Comparison of ENCODE assay signal across 15 cellular contexts in the genomic region with DNA sequence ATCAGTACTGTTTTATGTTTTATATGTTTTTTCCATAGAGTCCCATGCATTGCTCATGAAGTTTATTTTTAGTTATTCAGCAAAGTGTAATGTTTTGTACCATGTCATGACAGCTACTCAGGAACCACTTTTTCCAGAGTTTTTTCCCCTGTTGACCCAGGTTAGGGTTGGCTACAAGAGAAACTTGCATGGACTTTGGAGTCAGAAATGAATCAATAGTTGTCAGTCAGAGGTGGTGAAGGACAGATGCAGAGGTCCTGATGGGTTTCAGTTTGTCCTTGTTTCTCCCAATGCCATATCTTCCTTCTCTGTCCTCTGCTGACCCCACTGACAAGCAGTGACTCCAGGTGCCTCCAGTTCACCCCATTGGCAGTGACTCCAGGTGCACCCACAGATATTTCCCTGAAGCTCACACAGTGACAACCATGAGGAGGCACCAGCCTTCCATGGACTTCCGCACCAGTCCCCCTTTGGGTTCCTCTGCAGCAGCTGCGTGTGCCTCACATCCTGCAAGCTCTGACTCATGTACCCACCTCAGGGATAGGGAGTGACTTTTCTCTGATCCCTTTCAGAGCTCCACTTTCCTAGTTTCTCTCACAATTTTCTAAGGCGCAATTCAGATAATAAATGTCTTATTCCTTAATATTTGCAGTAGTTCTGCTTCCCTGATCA.
A peak's percentile ranks its signal among the peaks of the same experiment; 100 is the strongest.
DNase-seq lines count a peak whose midpoint lies in the region; ATAC-seq, FAIRE-seq and TF ChIP-seq lines count a peak whose summit lies in the region.
"Had no signal": no experiment of that assay in that cellular context is flagged by ENCODE, and none has a peak within 500 bp of the region (broad histone marks: within the 10 kb centered on the region; RNA-seq: fewer than 3 reads in every experiment).

No MANE protein-coding gene starts in this region.

- H3K4me3 ChIP-seq in RWPE2 (ENCODE audit: severe bottlenecking) (no peak overlapping the region), fibroblast of mammary gland (ENCODE audit: control insufficient read depth, low read depth, low read length) (no peak overlapping the region), heart left ventricle (no peak overlapping the region)

- intact Hi-C loops in heart left ventricle (cut with DNase I): no loop called here

- peak; percentile 40 for ATAC-seq in activated naive CD8-positive, alpha-beta T cell treated with anti-CD3 and anti-CD28 coated beads, Interleukin-2, amount 50 U/mL, for 24 hours
- ATAC-seq in RWPE2 (ENCODE audit: low read depth): peak; percentile 86
- no peak for ATAC-seq in GM19467 (IDR thresholded peaks at IDR 0.05; ENCODE audit: unreplicated experiment)
- no peak for ATAC-seq in HG03439 (IDR thresholded peaks at IDR 0.05; ENCODE audit: unreplicated experiment)
- ATAC-seq in heart left ventricle: no peak
- ATAC-seq: left cardiac atrium had no signal

- WGBS in heart left ventricle, 4 donors: 68 to 89% (median 71%) methylated on average over 3 of the region's 3 CpGs

- H3K4me3 Mint-ChIP-seq in activated naive CD8-positive, alpha-beta T cell treated with anti-CD3 and anti-CD28 coated beads, Interleukin-2, amount 50 U/mL, for 24 hours: no peak overlapping the region
- no peak overlapping the region for H3K4me3 Mint-ChIP-seq in activated naive CD8-positive, alpha-beta T cell treated with anti-CD3 and anti-CD28 coated beads for 36 hours

- no peaks in the 10 kb centered on the region for H3K27me3 ChIP-seq in RWPE2 (ENCODE audit: insufficient read depth, poor library complexity, severe bottlenecking)
- no peaks in the 10 kb centered on the region for H3K27me3 ChIP-seq in heart left ventricle

- H3K36me3 ChIP-seq in RWPE2 (ENCODE audit: low read depth) (no peaks in the 10 kb centered on the region), heart left ventricle (no peaks in the 10 kb centered on the region)

- H3K27ac Mint-ChIP-seq in activated naive CD8-positive, alpha-beta T cell treated with anti-CD3 and anti-CD28 coated beads, Interleukin-2, amount 50 U/mL, for 24 hours: no peak overlapping the region
- no peak overlapping the region for H3K27ac Mint-ChIP-seq in activated naive CD8-positive, alpha-beta T cell treated with anti-CD3 and anti-CD28 coated beads for 36 hours

- FAIRE-seq in urothelium cell line (lab: Jason Lieb, UNC): no peak

- H3K36me3 Mint-ChIP-seq in activated naive CD8-positive, alpha-beta T cell treated with anti-CD3 and anti-CD28 coated beads, Interleukin-2, amount 50 U/mL, for 24 hours (ENCODE audit: low read depth): no peaks in the 10 kb centered on the region
- H3K36me3 Mint-ChIP-seq in activated naive CD8-positive, alpha-beta T cell treated with anti-CD3 and anti-CD28 coated beads for 36 hours: peaks cover under 1% of the 10 kb centered on the region

- H3K27me3 Mint-ChIP-seq in activated naive CD8-positive, alpha-beta T cell treated with anti-CD3 and anti-CD28 coated beads, Interleukin-2, amount 50 U/mL, for 24 hours: no peaks in the 10 kb centered on the region
- H3K27me3 Mint-ChIP-seq in activated naive CD8-positive, alpha-beta T cell treated with anti-CD3 and anti-CD28 coated beads for 36 hours: no peaks in the 10 kb centered on the region

- H3K9me3 Mint-ChIP-seq in activated naive CD8-positive, alpha-beta T cell treated with anti-CD3 and anti-CD28 coated beads, Interleukin-2, amount 50 U/mL, for 24 hours: no peaks in the 10 kb centered on the region
- H3K9me3 Mint-ChIP-seq in activated naive CD8-positive, alpha-beta T cell treated with anti-CD3 and anti-CD28 coated beads for 36 hours: no peaks in the 10 kb centered on the region

- DNase-seq in activated naive CD8-positive, alpha-beta T cell treated with anti-CD3 and anti-CD28 coated beads, Interleukin-2, amount 50 U/mL, for 24 hours: no peak
- DNase-seq in activated naive CD8-positive, alpha-beta T cell treated with anti-CD3 and anti-CD28 coated beads for 36 hours: no peak
- no peak for DNase-seq in RWPE2 (ENCODE audit: low spot score)
- DNase-seq in fibroblast of mammary gland (ENCODE audit: low read depth): peak; percentile 57
- peak; percentile 17 for DNase-seq in urothelium cell line (ENCODE audit: low spot score)
- DNase-seq in heart left ventricle: no peak
- DNase-seq: activated CD4-positive, alpha-beta T cell treated with anti-CD3 and anti-CD28 coated beads for 48 hours; activated effector memory CD4-positive, alpha-beta T cell treated with Interleukin-2 at 50 U/mL for 16 hours; central memory CD4-positive, alpha-beta T cell; DMS53; left cardiac atrium; NCI-H1092 treated with DMSO at 0.1 percent for 48 hours; trophoblast cell had no signal

- H3K4me1 Mint-ChIP-seq in activated naive CD8-positive, alpha-beta T cell treated with anti-CD3 and anti-CD28 coated beads, Interleukin-2, amount 50 U/mL, for 24 hours: peaks cover 39% of the 10 kb centered on the region
- H3K4me1 Mint-ChIP-seq in activated naive CD8-positive, alpha-beta T cell treated with anti-CD3 and anti-CD28 coated beads for 36 hours: peaks cover 22% of the 10 kb centered on the region

- no peaks in the 10 kb centered on the region for H3K9me3 ChIP-seq in RWPE2 (ENCODE audit: severe bottlenecking)
- H3K9me3 ChIP-seq in heart left ventricle: no peaks in the 10 kb centered on the region

- TF ChIP-seq CTCF in RWPE2 (IDR thresholded peaks at IDR 0.05; ENCODE audit: poor library complexity, severe bottlenecking): peak; percentile 26
- peak; percentile 8 for TF ChIP-seq CTCF in fibroblast of mammary gland (conservative IDR thresholded peaks at IDR 0.05; ENCODE audit: control insufficient read depth, insufficient read depth, low read depth, low read length)
- TF ChIP-seq CTCF in heart left ventricle (IDR thresholded peaks at IDR 0.05): no peak

- H3K27ac ChIP-seq in RWPE2 (ENCODE audit: poor library complexity, severe bottlenecking): peak overlapping the region; percentile 27
- no peak overlapping the region for H3K27ac ChIP-seq in heart left ventricle

- no peak for TF ChIP-seq POLR2A in heart left ventricle (IDR thresholded peaks at IDR 0.05)

- H3K4me1 ChIP-seq in RWPE2 (ENCODE audit: insufficient read depth, poor library complexity, severe bottlenecking): peaks cover 18% of the 10 kb centered on the region
- H3K4me1 ChIP-seq in heart left ventricle: no peaks in the 10 kb centered on the region

Comparison
In these comparisons a context has a peak if more than half of its experiments do, and no peak if none do; other contexts are left out.
1. ATAC-seq: peak in activated naive CD8-positive, alpha-beta T cell treated with anti-CD3 and anti-CD28 coated beads, Interleukin-2, amount 50 U/mL, for 24 hours (single experiment) and RWPE2 (single experiment); none in GM19467 (single experiment), HG03439 (single experiment) and heart left ventricle (0 of 4).
2. DNase-seq: peak in fibroblast of mammary gland (single experiment) and urothelium cell line (single experiment); none in activated naive CD8-positive, alpha-beta T cell treated with anti-CD3 and anti-CD28 coated beads, Interleukin-2, amount 50 U/mL, for 24 hours (single experiment), activated naive CD8-positive, alpha-beta T cell treated with anti-CD3 and anti-CD28 coated beads for 36 hours (single experiment), RWPE2 (single experiment) and heart left ventricle (0 of 5).
3. CTCF ChIP-seq: peak in RWPE2 (single experiment) and fibroblast of mammary gland (single experiment); none in heart left ventricle (0 of 12).